ENCODE assay signal across 31 cellular contexts in genomic region chr18:6557052-6557451, GRCh38.
A peak's percentile ranks its signal among the peaks of the same experiment; 100 is the strongest.
DNase-seq lines count a peak whose midpoint lies in the region; ATAC-seq and TF ChIP-seq lines count a peak whose summit lies in the region.
"Had no signal": no experiment of that assay in that cellular context is flagged by ENCODE, and none has a peak within 500 bp of the region (broad histone marks: within the 10 kb centered on the region; RNA-seq: fewer than 3 reads in every experiment).

No MANE protein-coding gene starts in this region.

- TF ChIP-seq CTCF in endodermal cell (conservative IDR thresholded peaks at IDR 0.05): no peak
- no peak for TF ChIP-seq CTCF in nephron (IDR thresholded peaks at IDR 0.05; ENCODE audit: unreplicated experiment in 3 of 3)

- DNase-seq in SK-N-MC (ENCODE audit: low read depth, low spot score) (no peak), endodermal cell (peak; percentile 86), NCI-H82 treated with DMSO at 0.1 percent for 48 hours (lab: John Stamatoyannopoulos, UW; ENCODE audit: unreplicated experiment) (no peak), NCI-H128 (lab: John Stamatoyannopoulos, UW; ENCODE audit: unreplicated experiment) (no peak)
- DNase-seq: activated CD4-positive, alpha-beta T cell treated with anti-CD3 and anti-CD28 coated beads for 48 hours; activated naive CD4-positive, alpha-beta T cell treated with anti-CD3 and anti-CD28 coated beads, Interleukin-2, amount 50 U/mL, for 16 hours; amniotic stem cell; COR-L47; DMS53; effector CD4-positive, alpha-beta T cell; NCI-H2107; Peyer's patch; SIG-M5; spleen; stimulated activated CD4-positive, alpha-beta T cell treated with anti-CD3 and anti-CD28 coated beads, Interleukin-2, amount 100 ng/mL, for 24 hours; stimulated activated naive CD8-positive, alpha-beta T cell treated with anti-CD3 and anti-CD28 coated beads, Interleukin-15, amount 100 ng/mL, for 72 hours; T1000 had no signal

- no peaks in the 10 kb centered on the region for H3K9me3 ChIP-seq in SK-N-MC (ENCODE audit: low read depth, low read length)
- peaks cover 1% of the 10 kb centered on the region for H3K9me3 ChIP-seq in endodermal cell (ENCODE audit: control insufficient read depth, low read length)
- H3K9me3 ChIP-seq: breast epithelium, HAP-1, Peyer's patch, spleen, thoracic aorta had no signal

- H3K27me3 ChIP-seq in endodermal cell (ENCODE audit: control insufficient read depth, insufficient read depth, low read length, poor library complexity, severe bottlenecking): no peaks in the 10 kb centered on the region
- H3K27me3 ChIP-seq: breast epithelium, Peyer's patch, spleen had no signal

- H3K9me3 Mint-ChIP-seq in endodermal cell (no peaks in the 10 kb centered on the region), nephron (no peaks in the 10 kb centered on the region)
- H3K9me3 Mint-ChIP-seq: activated T-helper 17 cell treated with anti-CD3 and anti-CD28 coated beads, Interleukin-2, amount 50 U/mL, for 72 hours; natural killer cell treated with Interleukin-12 subunit alpha and Interleukin-12 subunit beta and Interleukin-15 and Interleukin-18, amount 100 ng/mL, for 72 hours; stimulated activated naive CD8-positive, alpha-beta T cell treated with anti-CD3 and anti-CD28 coated beads, Interleukin-15, amount 100 ng/mL, for 72 hours had no signal

- peaks cover 10% of the 10 kb centered on the region for H3K4me1 ChIP-seq in endodermal cell (ENCODE audit: control insufficient read depth, insufficient read depth, low read length)
- H3K4me1 ChIP-seq: breast epithelium, HAP-1, parathyroid adenoma, Peyer's patch, spleen had no signal

- no peaks in the 10 kb centered on the region for H3K27me3 Mint-ChIP-seq in endodermal cell (ENCODE audit: insufficient read depth)
- H3K27me3 Mint-ChIP-seq in nephron (ENCODE audit: low read depth): no peaks in the 10 kb centered on the region
- H3K27me3 Mint-ChIP-seq: stimulated activated naive CD8-positive, alpha-beta T cell treated with anti-CD3 and anti-CD28 coated beads, Interleukin-15, amount 100 ng/mL, for 72 hours had no signal

- ATAC-seq in GM21528 (IDR thresholded peaks at IDR 0.05; ENCODE audit: low FRiP score, unreplicated experiment): no peak
- no peak for ATAC-seq in HG03108 (IDR thresholded peaks at IDR 0.05; ENCODE audit: unreplicated experiment)
- ATAC-seq: activated T-helper 17 cell treated with anti-CD3 and anti-CD28 coated beads, Interleukin-2, amount 50 U/mL, for 72 hours; left ventricle myocardium superior; natural killer cell treated with Interleukin-12 subunit alpha and Interleukin-12 subunit beta and Interleukin-15 and Interleukin-18, amount 100 ng/mL, for 72 hours; right cardiac atrium; stimulated activated naive CD8-positive, alpha-beta T cell treated with anti-CD3 and anti-CD28 coated beads, Interleukin-15, amount 100 ng/mL, for 72 hours had no signal

- H3K36me3 ChIP-seq in SK-N-MC (ENCODE audit: insufficient read depth, low read length) (no peaks in the 10 kb centered on the region), endodermal cell (ENCODE audit: control insufficient read depth, insufficient read depth, low read length) (no peaks in the 10 kb centered on the region)
- H3K36me3 ChIP-seq: breast epithelium, HAP-1, Peyer's patch, spleen, thoracic aorta had no signal

- H3K9ac ChIP-seq in SK-N-MC (ENCODE audit: insufficient read length): peak overlapping the region; percentile 17
- no peak overlapping the region for H3K9ac ChIP-seq in endodermal cell (ENCODE audit: extremely low read depth, low read length, poor library complexity, severe bottlenecking)
- H3K9ac ChIP-seq: parathyroid adenoma had no signal

- H3K36me3 Mint-ChIP-seq in endodermal cell (ENCODE audit: low read depth) (no peaks in the 10 kb centered on the region), nephron (ENCODE audit: low read depth) (no peaks in the 10 kb centered on the region)
- H3K36me3 Mint-ChIP-seq: natural killer cell treated with Interleukin-12 subunit alpha and Interleukin-12 subunit beta and Interleukin-15 and Interleukin-18, amount 100 ng/mL, for 72 hours had no signal

- H3K4me3 Mint-ChIP-seq in endodermal cell (peak overlapping the region; percentile 47), nephron (no peak overlapping the region)
- H3K4me3 Mint-ChIP-seq: activated T-helper 17 cell treated with anti-CD3 and anti-CD28 coated beads, Interleukin-2, amount 50 U/mL, for 72 hours; natural killer cell treated with Interleukin-12 subunit alpha and Interleukin-12 subunit beta and Interleukin-15 and Interleukin-18, amount 100 ng/mL, for 72 hours; stimulated activated naive CD8-positive, alpha-beta T cell treated with anti-CD3 and anti-CD28 coated beads, Interleukin-15, amount 100 ng/mL, for 72 hours had no signal

- 67 to 82% methylated on average over 8 to 10 of the region's 10 CpGs for WGBS in endodermal cell (ENCODE audit: insufficient coverage in 1 of 2, insufficient read length in 1 of 2), 2 experiments

- H3K4me3 ChIP-seq in SK-N-MC (peak overlapping the region; percentile 65), endodermal cell (ENCODE audit: low read length) (no peak overlapping the region)
- H3K4me3 ChIP-seq: breast epithelium, HAP-1, Peyer's patch, spleen, thoracic aorta had no signal

- H3K4me1 Mint-ChIP-seq in endodermal cell: peaks cover 49% of the 10 kb centered on the region
- H3K4me1 Mint-ChIP-seq in nephron: peaks cover 56% of the 10 kb centered on the region
- H3K4me1 Mint-ChIP-seq: activated T-helper 17 cell treated with anti-CD3 and anti-CD28 coated beads, Interleukin-2, amount 50 U/mL, for 72 hours; stimulated activated naive CD8-positive, alpha-beta T cell treated with anti-CD3 and anti-CD28 coated beads, Interleukin-15, amount 100 ng/mL, for 72 hours had no signal

- H3K27ac ChIP-seq in SK-N-MC (peak overlapping the region; percentile 93), endodermal cell (ENCODE audit: low read depth, low read length) (peak overlapping the region; percentile 45)
- H3K27ac ChIP-seq: C4-2B, epithelial cell of prostate, parathyroid adenoma, Peyer's patch, spleen, thoracic aorta, VCaP had no signal

- H3K27ac Mint-ChIP-seq in endodermal cell (peak overlapping the region; percentile 92), nephron (peak overlapping the region; percentile 68 to 90 (median 86))
- H3K27ac Mint-ChIP-seq: activated T-helper 17 cell treated with anti-CD3 and anti-CD28 coated beads, Interleukin-2, amount 50 U/mL, for 72 hours; natural killer cell treated with Interleukin-12 subunit alpha and Interleukin-12 subunit beta and Interleukin-15 and Interleukin-18, amount 100 ng/mL, for 72 hours; stimulated activated naive CD8-positive, alpha-beta T cell treated with anti-CD3 and anti-CD28 coated beads, Interleukin-15, amount 100 ng/mL, for 72 hours had no signal
